8 cellular contexts compared by ENCODE assay signal in the genomic region with DNA sequence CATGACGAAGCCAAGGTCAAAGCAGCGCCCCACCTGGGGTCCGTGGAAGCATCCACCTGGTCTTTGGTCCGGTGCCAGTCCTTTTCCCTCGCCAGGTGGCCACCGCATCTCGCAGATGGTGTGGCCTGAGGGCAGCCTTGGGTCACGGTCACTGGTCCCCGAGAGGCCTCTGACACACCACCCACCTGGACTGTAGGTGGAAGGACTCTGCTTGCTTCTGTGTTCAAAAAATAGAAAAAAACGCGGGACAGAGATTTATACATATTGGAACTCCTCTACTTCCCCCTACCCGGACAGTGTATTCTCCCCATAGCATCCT. TPM values are rescaled to one million over a fixed set of nuclear protein-coding genes. Genes with fewer than 3 reads are reported as not detected.
DNase-seq lines count a peak whose midpoint lies in the region; ATAC-seq, FAIRE-seq and TF ChIP-seq lines count a peak whose summit lies in the region.

No MANE protein-coding gene starts in this region.

- no peaks in the 10 kb centered on the region for H3K27me3 Mint-ChIP-seq in activated CD8-positive, alpha-beta memory T cell treated with anti-CD3 and anti-CD28 coated beads, Interleukin-2, amount 10 ng/mL, durations not matched to agents 7 days and 5 days

- no peak for DNase-seq in activated CD8-positive, alpha-beta memory T cell treated with anti-CD3 and anti-CD28 coated beads, Interleukin-2, amount 10 ng/mL, durations not matched to agents 7 days and 5 days
- DNase-seq in activated CD8-positive, alpha-beta memory T cell treated with anti-CD3 and anti-CD28 coated beads, Interleukin-2, amount 50 U/mL, for 48 hours, result no peak
- DNase-seq in colonic mucosa, result no peak
- DNase-seq in HK-2 (ENCODE audit: unreplicated experiment), result no peak
- no peak for DNase-seq in GM12891 (ENCODE audit: insufficient read length, low spot score)
- DNase-seq in NCI-H2171 treated with DMSO at 0.1 percent for 48 hours (lab: John Stamatoyannopoulos, UW), result no peak

- no peak for ATAC-seq in activated CD8-positive, alpha-beta memory T cell treated with anti-CD3 and anti-CD28 coated beads, Interleukin-2, amount 10 ng/mL, durations not matched to agents 7 days and 5 days
- peak; percentile 5 for ATAC-seq in HG03521 (IDR thresholded peaks at IDR 0.05; ENCODE audit: unreplicated experiment)

- H3K9ac ChIP-seq in colonic mucosa (ENCODE audit: low read depth in 2 of 2, low read length in 2 of 2), result peak overlapping the region; percentile 38 to 96

- TF ChIP-seq POLR2A in GM12891 (IDR thresholded peaks at IDR 0.05; ENCODE audit: low read depth, low read length), result no peak

- H3K4me1 Mint-ChIP-seq in activated CD8-positive, alpha-beta memory T cell treated with anti-CD3 and anti-CD28 coated beads, Interleukin-2, amount 10 ng/mL, durations not matched to agents 7 days and 5 days, result peaks cover 43% of the 10 kb centered on the region

- H3K27me3 ChIP-seq in colonic mucosa (no peaks in the 10 kb centered on the region), neutrophil (peaks cover 69% of the 10 kb centered on the region)

- no peaks in the 10 kb centered on the region for H3K4me1 ChIP-seq in colonic mucosa
- H3K4me1 ChIP-seq in neutrophil (ENCODE audit: control insufficient read depth in 1 of 2, insufficient read depth in 1 of 2, low read depth in 1 of 2, low read length in 1 of 2), result peaks cover 18% of the 10 kb centered on the region in 2 experiments

- peak overlapping the region; percentile 99 for H3K4me3 Mint-ChIP-seq in activated CD8-positive, alpha-beta memory T cell treated with anti-CD3 and anti-CD28 coated beads, Interleukin-2, amount 10 ng/mL, durations not matched to agents 7 days and 5 days

- H3K4me3 ChIP-seq in colonic mucosa (peak overlapping the region; percentile 81), neutrophil (ENCODE audit: low read depth in 1 of 2, low read length in 1 of 2) (peak overlapping the region; percentile 65 to 89)

- no peaks in the 10 kb centered on the region for H3K36me3 ChIP-seq in colonic mucosa
- no peaks in the 10 kb centered on the region for H3K36me3 ChIP-seq in neutrophil

- TF ChIP-seq CTCF in colonic mucosa (IDR thresholded peaks at IDR 0.05) (no peak), neutrophil (IDR thresholded peaks at IDR 0.05) (no peak)

- H3K27ac Mint-ChIP-seq in activated CD8-positive, alpha-beta memory T cell treated with anti-CD3 and anti-CD28 coated beads, Interleukin-2, amount 10 ng/mL, durations not matched to agents 7 days and 5 days, result peak overlapping the region; percentile 97

- FAIRE-seq in GM12891 (lab: Jason Lieb, UNC), result no peak

- H3K27ac ChIP-seq in colonic mucosa, result peak overlapping the region; percentile 89
- no peak overlapping the region for H3K27ac ChIP-seq in neutrophil

- intact Hi-C loops in colonic mucosa (cut with DNase I), result loop anchor here (5.0 kb wide), 2 partner anchors 95 to 115 kb away; a partner anchor contains a TSS

- CTCF ChIA-PET in activated CD8-positive, alpha-beta memory T cell treated with anti-CD3 and anti-CD28 coated beads, Interleukin-2, amount 10 ng/mL, durations not matched to agents 7 days and 5 days (lab: Charles Lee), result interaction anchor here (0.8 to 6.9 kb wide), 2 partner anchors 10 to 30 kb away, joined by 3 to 46 read pairs; no protein-coding TSS in a partner anchor

- no peaks in the 10 kb centered on the region for H3K9me3 Mint-ChIP-seq in activated CD8-positive, alpha-beta memory T cell treated with anti-CD3 and anti-CD28 coated beads, Interleukin-2, amount 10 ng/mL, durations not matched to agents 7 days and 5 days (ENCODE audit: low read depth)

- no peaks in the 10 kb centered on the region for H3K9me3 ChIP-seq in colonic mucosa
- no peaks in the 10 kb centered on the region for H3K9me3 ChIP-seq in neutrophil

- peaks cover 9% of the 10 kb centered on the region for H3K36me3 Mint-ChIP-seq in activated CD8-positive, alpha-beta memory T cell treated with anti-CD3 and anti-CD28 coated beads, Interleukin-2, amount 10 ng/mL, durations not matched to agents 7 days and 5 days

TF ChIP-seq in GM12891, 5 proteins besides CTCF, POLR2A, EP300 and RAD21:
- no peak for TF ChIP-seq SPI1 (IDR thresholded peaks at IDR 0.05; ENCODE audit: low read depth, low read length)
- no peak for TF ChIP-seq TAF1 (IDR thresholded peaks at IDR 0.05; ENCODE audit: low read depth, low read length)
- TF ChIP-seq PAX5 (IDR thresholded peaks at IDR 0.05; ENCODE audit: insufficient read depth, low read length, severe bottlenecking), result no peak
- no peak for TF ChIP-seq POLR2AphosphoS5 (IDR thresholded peaks at IDR 0.05; ENCODE audit: low read depth, low read length)
- no peak for TF ChIP-seq POU2F2 (IDR thresholded peaks at IDR 0.05; ENCODE audit: low read depth, low read length)

RNA-seq across cellular contexts. Expression of a gene that starts 0.5 kb away (rescaled TPM):
- 10 to 100 TPM; 16.2 to 34.3 TPM for total RNA-seq in activated CD8-positive, alpha-beta memory T cell treated with anti-CD3 and anti-CD28 coated beads, Interleukin-2, amount 10 ng/mL, durations not matched to agents 7 days and 5 days
- total RNA-seq in colonic mucosa, result 10 to 100 TPM; 27.2 to 32.2 TPM
- polyA plus RNA-seq in GM12891 (2012; ENCODE audit: low read depth, missing spikeins), result 0.89 TPM
